Comparison of ENCODE assay signal across 33 cellular contexts in genomic region chr18:2502880-2503279, GRCh38.
"Had no signal": no experiment of that assay in that cellular context is flagged by ENCODE, and none has a peak within 500 bp of the region (broad histone marks: within the 10 kb centered on the region; RNA-seq: fewer than 3 reads in every experiment).

No MANE protein-coding gene starts in this region.

- H3K27ac ChIP-seq: adrenal gland, ascending aorta, body of pancreas, brain microvascular endothelial cell, breast epithelium, cardiac muscle cell had no signal

- H3K9me3 ChIP-seq: adrenal gland, ascending aorta, body of pancreas, breast epithelium had no signal

- ATAC-seq: activated naive CD4-positive, alpha-beta T cell treated with anti-CD3 and anti-CD28 coated beads, Interleukin-2, amount 50 U/mL, for 72 hours; activated naive CD8-positive, alpha-beta T cell treated with anti-CD3 and anti-CD28 coated beads, Interleukin-2, amount 50 U/mL, for 24 hours; activated T-cell treated with anti-CD3 and anti-CD28 coated beads, Interleukin-2, amount 50 U/mL, for 4 hours; activated T-cell treated with anti-CD3 and anti-CD28 coated beads, Interleukin-2, amount 50 U/mL, for 72 hours; activated T-helper 17 cell treated with anti-CD3 and anti-CD28 coated beads, Interleukin-2, amount 50 U/mL, for 72 hours; body of pancreas had no signal

- FAIRE-seq: astrocyte, bronchial epithelial cell, colon had no signal

- DNase-seq: activated effector memory CD4-positive, alpha-beta T cell treated with anti-CD3 and anti-CD28 coated beads, Interleukin-2, amount 50 U/mL, for 16 hours; activated effector memory CD4-positive, alpha-beta T cell treated with Interleukin-2 at 50 U/mL for 16 hours; activated gamma-delta T cell; activated gamma-delta T cell treated with Interleukin-2 at 50 U/mL for 16 hours; activated naive CD4-positive, alpha-beta T cell; activated naive CD4-positive, alpha-beta T cell treated with anti-CD3 and anti-CD28 coated beads for 36 hours; activated naive CD4-positive, alpha-beta T cell treated with anti-CD3 and anti-CD28 coated beads, Interleukin-2, amount 10 ng/mL, durations not matched to agents 7 days and 5 days; activated naive CD4-positive, alpha-beta T cell treated with anti-CD3 and anti-CD28 coated beads, Interleukin-2, amount 50 U/mL, for 16 hours; activated naive CD4-positive, alpha-beta T cell treated with Interleukin-2 at 50 U/mL for 16 hours; activated naive CD8-positive, alpha-beta T cell treated with anti-CD3 and anti-CD28 coated beads for 36 hours; activated naive CD8-positive, alpha-beta T cell treated with anti-CD3 and anti-CD28 coated beads, Interleukin-2, amount 10 ng/mL, durations not matched to agents 7 days and 5 days; activated naive CD8-positive, alpha-beta T cell treated with anti-CD3 and anti-CD28 coated beads, Interleukin-2, amount 50 U/mL, for 24 hours; activated T-cell treated with anti-CD3 and anti-CD28 coated beads, Interleukin-2, amount 50 U/mL, for 4 hours; activated T-cell treated with anti-CD3 and anti-CD28 coated beads, Interleukin-2, amount 50 U/mL, for 48 hours; activated T-cell treated with anti-CD3 and anti-CD28 coated beads, Interleukin-2, amount 50 U/mL, for 72 hours; adrenal gland; amniotic stem cell; amygdala; anterior cingulate cortex; aorta; brain microvascular endothelial cell; caudate nucleus; central memory CD4-positive, alpha-beta T cell; cerebellar nuclear complex had no signal

- H3K4me3 ChIP-seq: adrenal gland, ascending aorta, body of pancreas, breast epithelium, cardiac muscle cell had no signal

- H3K27me3 ChIP-seq: adrenal gland, ascending aorta, body of pancreas, brain microvascular endothelial cell, breast epithelium, cardiac muscle cell had no signal

- H3K36me3 ChIP-seq: adrenal gland, ascending aorta, brain microvascular endothelial cell, breast epithelium, cardiac muscle cell had no signal

- H3K4me1 ChIP-seq: adrenal gland, ascending aorta, body of pancreas, breast epithelium had no signal
